In genomic region chr5:7908317-7908716, GRCh38 we compare ENCODE assay signal across 27 cellular contexts. TPM values are rescaled to one million over a fixed set of nuclear protein-coding genes. Genes with fewer than 3 reads are reported as not detected.
"Had no signal": no experiment of that assay in that cellular context is flagged by ENCODE, and none has a peak within 500 bp of the region (broad histone marks: within the 10 kb centered on the region; RNA-seq: fewer than 3 reads in every experiment).

No MANE protein-coding gene starts in this region.

- H3K27ac ChIP-seq: stomach, suprapubic skin, testis, thoracic aorta, thyroid gland, tibial artery, tibial nerve, transverse colon, upper lobe of left lung, upper lobe of right lung, uterus, vagina had no signal

- H3K4me3 ChIP-seq: stomach, suprapubic skin, testis, thoracic aorta, thyroid gland, tibial artery, tibial nerve, transverse colon, upper lobe of left lung, upper lobe of right lung, uterus, vagina had no signal

- H3K36me3 ChIP-seq: thoracic aorta, thyroid gland, uterus had no signal

- ATAC-seq: stimulated activated effector memory CD8-positive, alpha-beta T cell treated with anti-CD3 and anti-CD28 coated beads, Interleukin-12 subunit alpha, Interleukin-12 subunit beta, amount 100 ng/mL, for 72 hours; stimulated activated memory B cell treated with anti-CD40 and anti-IgM and Interleukin-4, amounts not matched to agents 10 μg/mL and 1 μg/mL and 100 μg/mL, for 72 hours; stimulated activated naive B cell treated with anti-CD40 and anti-IgM and Interleukin-4, amounts not matched to agents 10 μg/mL and 1 μg/mL and 100 μg/mL, for 72 hours; stimulated activated naive CD8-positive, alpha-beta T cell treated with anti-CD3 and anti-CD28 coated beads, Interleukin-15, amount 100 ng/mL, for 72 hours; stimulated activated naive CD8-positive, alpha-beta T cell treated with anti-CD3 and anti-CD28 coated beads, Interleukin-15, Interleukin-2, amounts not matched to agents 100 U/mL and 50 U/mL, for 24 hours; upper lobe of right lung had no signal

- FAIRE-seq: urothelium cell line had no signal

- DNase-seq: stimulated activated CD4-positive, alpha-beta T cell treated with anti-CD3 and anti-CD28 coated beads, Interleukin-2, amount 100 ng/mL, for 48 hours; stimulated activated CD4-positive, alpha-beta T cell treated with anti-CD3 and anti-CD28 coated beads, Interleukin-4, amount 100 ng/mL, for 1 hour; stimulated activated CD4-positive, alpha-beta T cell treated with anti-CD3 and anti-CD28 coated beads, Interleukin-4, amount 100 ng/mL, for 24 hours; stimulated activated CD4-positive, alpha-beta T cell treated with anti-CD3 and anti-CD28 coated beads, Interleukin-4, amount 100 ng/mL, for 4 hours; stimulated activated CD8-positive, alpha-beta memory T cell treated with anti-CD3 and anti-CD28 coated beads, Interleukin-4, amount 100 ng/mL, for 48 hours; stimulated activated naive B cell treated with anti-CD40 and anti-IgM and Interleukin-4, amounts not matched to agents 10 μg/mL and 1 μg/mL and 100 μg/mL, for 72 hours; stimulated activated naive CD4-positive, alpha-beta T cell; stimulated activated naive CD4-positive, alpha-beta T cell treated with Interleukin-2 at 50 U/mL for 16 hours; stimulated activated naive CD8-positive, alpha-beta T cell treated with anti-CD3 and anti-CD28 coated beads, Interleukin-15, amount 100 ng/mL, for 72 hours; stimulated activated naive CD8-positive, alpha-beta T cell treated with anti-CD3 and anti-CD28 coated beads, Interleukin-15, Interleukin-2, amounts not matched to agents 100 U/mL and 50 U/mL, for 24 hours; stomach; substantia nigra; testis; thyroid gland; tibial artery; transverse colon; trophoblast cell; upper lobe of left lung; upper lobe of right lung; uterus had no signal

- H3K27me3 ChIP-seq: stomach, suprapubic skin, testis, thyroid gland, tibial artery, tibial nerve, transverse colon, upper lobe of left lung, upper lobe of right lung, uterus, vagina had no signal

- H3K4me1 ChIP-seq: stomach, suprapubic skin, testis, thyroid gland, tibial artery, tibial nerve, transverse colon, upper lobe of left lung, upper lobe of right lung, uterus, vagina had no signal

- H3K9me3 ChIP-seq: testis, thyroid gland had no signal

RNA-seq across cellular contexts. Expression of gene CFAP90, which starts 57.4 kb away (rescaled TPM):
- total RNA-seq: thoracic aorta, tibial nerve, transverse colon had no signal
